22 cellular contexts compared by ENCODE assay signal in the genomic region with DNA sequence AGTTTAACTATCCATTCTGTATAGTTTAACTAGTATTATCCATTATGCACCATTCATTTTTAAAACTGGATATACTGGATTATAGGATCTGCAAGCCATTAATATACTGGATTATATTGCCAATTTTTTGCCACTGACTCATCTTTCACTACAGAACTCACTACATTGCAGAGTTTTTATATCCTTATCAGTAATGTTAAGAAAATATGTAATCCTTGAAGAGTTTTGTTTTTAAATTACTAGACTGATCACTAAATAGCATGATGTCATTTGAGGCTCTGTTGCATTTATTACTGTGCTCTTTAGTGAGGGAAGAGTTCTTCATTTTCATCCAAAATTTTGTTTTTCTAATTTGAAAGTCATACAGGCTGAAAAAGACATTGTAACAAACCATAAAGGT.
"Had no signal": no experiment of that assay in that cellular context is flagged by ENCODE, and none has a peak within 500 bp of the region (broad histone marks: within the 10 kb centered on the region; RNA-seq: fewer than 3 reads in every experiment).

No MANE protein-coding gene starts in this region.

- H3K4me3 ChIP-seq: cardiac muscle cell, Peyer's patch, SJSA1 had no signal

- DNase-seq: activated B cell treated with CpG ODN at 0.5 μM for 24 hours; activated CD4-positive, alpha-beta T cell treated with anti-CD3 and anti-CD28 coated beads for 1 hour; activated CD4-positive, alpha-beta T cell treated with anti-CD3 and anti-CD28 coated beads, Interleukin-2, amount 10 ng/mL, durations not matched to agents 24 days and 14 days; activated CD4-positive, alpha-beta T cell treated with anti-CD3 and anti-CD28 coated beads, Interleukin-2, amount 50 U/mL, for 48 hours; activated CD8-positive, alpha-beta memory T cell treated with anti-CD3 and anti-CD28 coated beads, Interleukin-2, amount 10 ng/mL, durations not matched to agents 7 days and 5 days; activated effector memory CD4-positive, alpha-beta T cell treated with Interleukin-2 at 50 U/mL for 16 hours; activated naive CD4-positive, alpha-beta T cell; activated T-cell treated with anti-CD3 and anti-CD28 coated beads, Interleukin-2, amount 50 U/mL, for 24 hours; amygdala; MV-4-11; NCI-H1092 treated with DMSO at 0.1 percent for 48 hours; NCI-H1436; NCI-H1694 treated with DMSO at 0.1 percent for 48 hours; NCI-H2029 treated with DMSO at 0.1 percent for 48 hours; NCI-H510A treated with DMSO at 0.1 percent for 48 hours; Peyer's patch; SHP77; T-helper 17 cell; T-helper 9 cell had no signal

- H3K27ac ChIP-seq: cardiac muscle cell, KMS-11, Peyer's patch, SJSA1 had no signal

- H3K4me2 ChIP-seq: KMS-11 had no signal

- H3K4me1 ChIP-seq: Peyer's patch, SJSA1 had no signal

- ATAC-seq: activated CD8-positive, alpha-beta memory T cell treated with anti-CD3 and anti-CD28 coated beads, Interleukin-2, amount 10 ng/mL, durations not matched to agents 7 days and 5 days; T-helper 17 cell had no signal

- H3K9ac ChIP-seq: KMS-11 had no signal

- H3K27me3 ChIP-seq: cardiac muscle cell, Peyer's patch, SJSA1 had no signal

- H3K36me3 ChIP-seq: cardiac muscle cell, Peyer's patch, SJSA1 had no signal

- H3K9me3 ChIP-seq: Peyer's patch, SJSA1 had no signal
